ENCODE assay signal across 1 cellular context in genomic region chr7:95433952-95434351, GRCh38.
TF ChIP-seq lines count a peak whose summit lies in the region.

No MANE protein-coding gene starts in this region.

TF ChIP-seq in HCT116, 20 proteins besides CTCF, POLR2A, EP300 and RAD21 (continued from another document):
- TF ChIP-seq ZFX (IDR thresholded peaks at IDR 0.05) (no peak), SIN3A (IDR thresholded peaks at IDR 0.05; ENCODE audit: low read depth) (no peak), FOSL1 (IDR thresholded peaks at IDR 0.05; ENCODE audit: low read depth) (no peak), POLR2AphosphoS5 (IDR thresholded peaks at IDR 0.05; ENCODE audit: low read depth, low read length) (no peak), ZNF274 (IDR thresholded peaks at IDR 0.05; ENCODE audit: low read depth, low read length) (no peak), CBX3 (IDR thresholded peaks at IDR 0.05; ENCODE audit: low read depth) (no peak), TCF7L2 (IDR thresholded peaks at IDR 0.05; ENCODE audit: borderline replicate concordance, extremely low read depth, insufficient read depth, insufficient read length) (no peak)
- TF ChIP-seq, protein P1, sequence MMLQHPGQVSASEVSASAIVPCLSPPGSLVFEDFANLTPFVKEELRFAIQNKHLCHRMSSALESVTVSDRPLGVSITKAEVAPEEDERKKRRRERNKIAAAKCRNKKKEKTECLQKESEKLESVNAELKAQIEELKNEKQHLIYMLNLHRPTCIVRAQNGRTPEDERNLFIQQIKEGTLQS (IDR thresholded peaks at IDR 0.05) = no peak
